6 cellular contexts compared by ENCODE assay signal in the genomic region with DNA sequence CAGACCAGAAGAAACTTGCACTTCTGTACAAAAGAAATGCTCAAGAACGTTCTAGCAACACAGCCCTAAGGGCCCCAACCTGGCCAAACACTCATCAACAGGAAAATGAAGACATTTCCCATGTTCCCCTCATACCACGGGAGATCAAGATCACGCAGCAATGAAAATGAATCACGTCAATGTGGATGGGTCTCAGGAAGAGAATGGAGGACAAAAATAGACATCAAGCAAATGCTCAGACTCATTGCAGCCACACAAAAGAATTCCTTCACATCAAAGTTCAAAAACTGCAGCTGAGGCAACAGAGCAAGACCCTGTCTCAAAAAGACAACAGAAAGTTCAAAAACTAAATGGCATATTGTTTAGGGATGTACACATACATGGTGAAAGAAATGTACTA. TPM values are rescaled to one million over a fixed set of nuclear protein-coding genes. Genes with fewer than 3 reads are reported as not detected.
"Had no signal": no experiment of that assay in that cellular context is flagged by ENCODE, and none has a peak within 500 bp of the region (broad histone marks: within the 10 kb centered on the region; RNA-seq: fewer than 3 reads in every experiment).

No MANE protein-coding gene starts in this region.

- DNase-seq: H9, HCEC 1CT, IMR-90 had no signal

- H2AFZ ChIP-seq: GM23338 had no signal

- H3K4me2 ChIP-seq: GM23338 had no signal

- H3K4me3 ChIP-seq: GM23338, K562 had no signal

RNA-seq across cellular contexts. Expression of a gene that starts 18.1 kb away (rescaled TPM):
- total RNA-seq: K562 had no signal

RNA-seq across cellular contexts. Expression of a gene that starts 25.5 kb away (rescaled TPM):
- total RNA-seq: GM23338, H1, H9, IMR-90, K562 had no signal
- polyA plus RNA-seq: GM23338, H1, IMR-90, K562 had no signal
